ENCODE assay signal across 9 cellular contexts in genomic region chr15:81434882-81435281, GRCh38.
"Had no signal": no experiment of that assay in that cellular context is flagged by ENCODE, and none has a peak within 500 bp of the region (broad histone marks: within the 10 kb centered on the region; RNA-seq: fewer than 3 reads in every experiment).

No MANE protein-coding gene starts in this region.

- H3K4me3 Mint-ChIP-seq: GM23338, H9 had no signal

- DNase-seq: H9, HCEC 1CT, IMR-90, KG1 had no signal

- H3K27ac Mint-ChIP-seq: GM23338, H9 had no signal

- FAIRE-seq: H1, H54, HTR-8/SVneo, K562 had no signal

- H3K4me1 Mint-ChIP-seq: GM23338 had no signal

- H3K4me3 ChIP-seq: GM23338, K562 had no signal

- ATAC-seq: GM23338, K562 had no signal

- H3K9me3 Mint-ChIP-seq: GM23338 had no signal
